In genomic region chrX:48911407-48912182, GRCh38 we compare ENCODE assay signal across 8 cellular contexts. TPM values are rescaled to one million over a fixed set of nuclear protein-coding genes. Genes with fewer than 3 reads are reported as not detected.
DNase-seq lines count a peak whose midpoint lies in the region; ATAC-seq and TF ChIP-seq lines count a peak whose summit lies in the region.

SLC35A2 (minus strand) TSS chrX:48911646; CDS start chrX:48911636, 10 bp downstream.

- peaks cover 0 to 8% of the 10 kb centered on the region in 2 donors for H3K4me1 ChIP-seq in lung (ENCODE audit: control insufficient read depth in 2 of 2, insufficient read depth in 2 of 2, low read length in 2 of 2)

- TF ChIP-seq CTCF in C4-2B (conservative IDR thresholded peaks at IDR 0.05) (no peak), lung (IDR thresholded peaks at IDR 0.05; ENCODE audit: control extremely low read depth, extremely low read depth) (no peak)

- 0 to 32% methylated on average over 43 to 60 of the region's 60 CpGs for WGBS in lung, 2 donors

- peak within 1 kb of the TSS; percentile 69 for H3K27ac ChIP-seq in C4-2B
- H3K27ac ChIP-seq in lung (ENCODE audit: low read depth in 1 of 2, low read length in 1 of 2): peak within 1 kb of the TSS; percentile 76 to 81

- H3K36me3 ChIP-seq in lung (ENCODE audit: control insufficient read depth in 2 of 2, insufficient read depth in 2 of 2, low read length in 2 of 2): peaks cover 0 to 5% of the 10 kb centered on the region in 2 donors

- DNase-seq in HT-29 (ENCODE audit: low spot score) (peak; percentile 89), lung (ENCODE audit: low spot score) (peak; percentile 88)
- peak; percentile 73 for DNase-seq in NK-92 treated with Interleukin-12 subunit alpha and Interleukin-12 subunit beta, amount 100 ng/mL, for 24 hours (lab: John Stamatoyannopoulos, UW)
- DNase-seq in activated CD8-positive, alpha-beta memory T cell treated with anti-CD3 and anti-CD28 coated beads for 1 hour (ENCODE audit: extremely low read depth in 1 of 2, low read depth in 1 of 2): peak; percentile 67 to 80
- peak; percentile 84 for DNase-seq in effector CD4-positive, alpha-beta T cell
- DNase-seq in stimulated activated CD4-positive, alpha-beta T cell treated with anti-CD3 and anti-CD28 coated beads, TNF-alpha, amount 100 ng/mL, for 24 hours (ENCODE audit: low read depth in 3 of 3): peak; percentile 73 to 86 (median 75)

- ATAC-seq in GM19438 (IDR thresholded peaks at IDR 0.05; ENCODE audit: low read depth, unreplicated experiment) (peak; percentile 61), lung (ENCODE audit: insufficient read depth, low FRiP score) (peak; percentile 80)

- peaks cover 0 to 4% of the 10 kb centered on the region in 2 donors for H3K9me3 ChIP-seq in lung (ENCODE audit: control insufficient read depth in 2 of 2, insufficient read depth in 1 of 2, low read length in 1 of 2)

- no peaks in the 10 kb centered on the region for H3K27me3 ChIP-seq in lung (ENCODE audit: control insufficient read depth, insufficient read depth)

- peak within 1 kb of the TSS; percentile 62 for H3K4me3 ChIP-seq in lung

RNA-seq across cellular contexts. Expression of gene SLC35A2, which starts in this region (rescaled TPM):
- 66.8 and 75.0 TPM in 2 replicates for total RNA-seq in HT-29 (2014; rRNA removed; shearing (Covaris generic))
- 10 to 100 TPM; 23.4 to 40.7 TPM for total RNA-seq in lung
- 10 to 100 TPM; 16.7 to 41.2 TPM for polyA plus RNA-seq in lung

Comparison
In these comparisons a context has a peak if more than half of its experiments do, and no peak if none do; other contexts are left out.
1. Peak in every context shown above with its lines: DNase-seq, ATAC-seq, H3K4me3 ChIP-seq and H3K27ac ChIP-seq.